8 cellular contexts compared by ENCODE assay signal in the genomic region with DNA sequence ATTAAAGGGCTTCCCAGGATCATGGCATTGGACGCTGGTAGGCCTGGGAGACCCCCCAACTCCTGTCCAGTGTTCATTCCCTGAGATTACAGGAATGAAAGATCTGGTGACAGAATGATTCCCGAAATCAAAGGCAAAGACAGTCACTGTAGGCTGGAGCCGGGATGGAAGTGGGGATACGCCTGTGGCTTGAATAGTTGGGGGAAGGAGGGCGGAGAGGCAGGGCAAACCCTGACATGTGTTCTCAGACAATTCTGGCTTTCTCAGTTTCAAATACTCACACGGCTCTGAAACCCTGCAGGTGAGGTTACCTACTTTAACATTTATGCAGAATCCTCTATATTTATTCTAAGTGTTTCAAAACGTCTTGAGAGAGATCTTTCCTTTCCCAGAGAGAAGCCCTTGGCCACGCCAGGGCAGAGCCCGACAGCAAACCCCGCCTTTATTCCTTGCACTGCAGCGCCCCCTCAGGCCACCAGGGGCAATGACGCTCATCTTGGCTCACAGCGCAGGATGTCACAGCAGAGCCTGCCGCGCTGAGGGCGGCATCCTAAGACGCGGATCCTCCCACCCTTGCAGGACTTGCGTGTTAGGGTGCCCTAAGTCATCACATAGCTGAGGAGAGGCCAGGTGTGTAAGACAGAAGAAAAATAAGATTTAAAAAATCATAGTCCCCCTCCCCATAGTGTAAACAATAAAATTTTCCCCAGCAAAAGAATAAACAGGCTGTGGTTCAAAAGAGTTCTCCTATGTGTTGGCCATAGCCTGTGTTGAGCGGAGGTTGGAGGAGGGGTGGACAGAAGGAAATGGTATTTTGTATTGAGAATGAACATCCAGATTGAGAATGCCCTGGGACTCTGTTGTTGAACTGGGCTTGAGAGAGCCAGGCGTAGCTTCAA.
DNase-seq lines count a peak whose midpoint lies in the region; ATAC-seq, FAIRE-seq and TF ChIP-seq lines count a peak whose summit lies in the region.

No MANE protein-coding gene starts in this region.

- ATAC-seq in GM18867 (IDR thresholded peaks at IDR 0.05; ENCODE audit: unreplicated experiment), result peak; percentile 92
- ATAC-seq in HG03039 (IDR thresholded peaks at IDR 0.05; ENCODE audit: unreplicated experiment), result peak; percentile 89

- peak; percentile 15 for FAIRE-seq in frontal cortex (lab: Jason Lieb, UNC)

- H3K9me3 ChIP-seq in osteoblast (ENCODE audit: low read depth, low read length) (no peaks in the 10 kb centered on the region), uterus (no peaks in the 10 kb centered on the region)

- H3K27me3 ChIP-seq in osteoblast (ENCODE audit: insufficient read depth, low read length) (no peaks in the 10 kb centered on the region), uterus (no peaks in the 10 kb centered on the region)

- H3K4me2 ChIP-seq in osteoblast (ENCODE audit: insufficient read depth, low read length), result no peak overlapping the region

- no peak overlapping the region for H3K27ac ChIP-seq in C4-2B
- no peak overlapping the region for H3K27ac ChIP-seq in osteoblast (ENCODE audit: low read depth, low read length)
- H3K27ac ChIP-seq in uterus, result no peak overlapping the region

- H3K36me3 ChIP-seq in osteoblast (ENCODE audit: insufficient read depth, low read length), result no peaks in the 10 kb centered on the region
- H3K36me3 ChIP-seq in uterus, result no peaks in the 10 kb centered on the region

- TF ChIP-seq CTCF in C4-2B (conservative IDR thresholded peaks at IDR 0.05) (peak; percentile 98), osteoblast (IDR thresholded peaks at IDR 0.05; ENCODE audit: extremely low read depth, low read depth, low read length) (peak; percentile 61), uterus (IDR thresholded peaks at IDR 0.05) (peak; percentile 73 to 86 (median 84))

- no peaks in the 10 kb centered on the region for H3K4me1 ChIP-seq in osteoblast (ENCODE audit: insufficient read depth, low read length)
- no peaks in the 10 kb centered on the region for H3K4me1 ChIP-seq in uterus

- no peak overlapping the region for H2AFZ ChIP-seq in osteoblast (ENCODE audit: low read length)

- no peak for TF ChIP-seq POLR2A in uterus (IDR thresholded peaks at IDR 0.05)

- intact Hi-C loops in uterus (cut with DNase I; ENCODE audit: low total_unique reads), result no loop called here

- no peaks in the 10 kb centered on the region for H4K20me1 ChIP-seq in osteoblast (ENCODE audit: insufficient read depth, low read length)

- H3K4me3 ChIP-seq in osteoblast (ENCODE audit: insufficient read depth, low read length) (no peak overlapping the region), uterus (no peak overlapping the region)

- peak; percentile 43 for DNase-seq in NCI-H2171 treated with DMSO at 0.1 percent for 48 hours (lab: John Stamatoyannopoulos, UW)
- peak; percentile 7 to 47 (median 10) for DNase-seq in activated CD8-positive, alpha-beta memory T cell treated with anti-CD3 and anti-CD28 coated beads for 48 hours (ENCODE audit: low read depth in 2 of 3, low spot score in 2 of 3)
- peak; percentile 41 to 71 for DNase-seq in frontal cortex (ENCODE audit: low spot score in 2 of 2)
- no peak for DNase-seq in osteoblast (ENCODE audit: insufficient read length, low spot score, missing footprints)
- peak; percentile 40 to 79 for DNase-seq in uterus

- H3K79me2 ChIP-seq in osteoblast (ENCODE audit: insufficient read depth, low read length), result no peaks in the 10 kb centered on the region
